1 cellular context compared by ENCODE assay signal in genomic region chr16:57704011-57704904, GRCh38.
A peak's percentile ranks its signal among the peaks of the same experiment; 100 is the strongest.
TF ChIP-seq lines count a peak whose summit lies in the region.

No MANE protein-coding gene starts in this region.

TF ChIP-seq in HepG2, 621 proteins besides CTCF, POLR2A, EP300 and RAD21 (continued from another document and continues in another):
- TF ChIP-seq NFAT5 (CRISPR knock-in tag; IDR thresholded peaks at IDR 0.05) (no peak), NR3C1 (CRISPR knock-in tag; IDR thresholded peaks at IDR 0.05) (no peak), BCL3 (CRISPR knock-in tag; IDR thresholded peaks at IDR 0.05) (no peak; the same call in 1 of the 2 replicates), HMGXB3 (CRISPR knock-in tag; IDR thresholded peaks at IDR 0.05; ENCODE audit: borderline replicate concordance) (no peak), TP53 (CRISPR knock-in tag; conservative IDR thresholded peaks at IDR 0.05) (no peak), ZNF770 (CRISPR knock-in tag; IDR thresholded peaks at IDR 0.05) (no peak; the same call in 1 of the 2 replicates), ZNF30 (CRISPR knock-in tag; IDR thresholded peaks at IDR 0.05) (no peak), PITX1 (CRISPR knock-in tag; IDR thresholded peaks at IDR 0.05) (no peak; the same call in 1 of the 2 replicates), NR2F1 (CRISPR knock-in tag; IDR thresholded peaks at IDR 0.05) (no peak), ZNF274 (CRISPR knock-in tag; IDR thresholded peaks at IDR 0.05) (no peak), ATM (IDR thresholded peaks at IDR 0.05; ENCODE audit: borderline replicate concordance) (no peak), FOSL2 (CRISPR knock-in tag; IDR thresholded peaks at IDR 0.05) (no peak), CENPBD1 (CRISPR knock-in tag; IDR thresholded peaks at IDR 0.05; ENCODE audit: borderline replicate concordance, low read depth) (no peak), ZNF639 (CRISPR knock-in tag; conservative IDR thresholded peaks at IDR 0.05) (no peak), PRDM10 (CRISPR knock-in tag; IDR thresholded peaks at IDR 0.05; ENCODE audit: low read depth) (no peak), ZNF891 (CRISPR knock-in tag; IDR thresholded peaks at IDR 0.05) (0 out of 2 replicates have a peak, but pooled peaks have one; percentile 25), ZNF276 (CRISPR knock-in tag; IDR thresholded peaks at IDR 0.05; ENCODE audit: low read depth) (peak; percentile 48; the same call in 1 of the 2 replicates), PLSCR1 (CRISPR knock-in tag; IDR thresholded peaks at IDR 0.05; ENCODE audit: borderline replicate concordance) (no peak), SP4 (CRISPR knock-in tag; IDR thresholded peaks at IDR 0.05) (no peak), CC2D1A (CRISPR knock-in tag; IDR thresholded peaks at IDR 0.05) (no peak)
